In the genomic region with DNA sequence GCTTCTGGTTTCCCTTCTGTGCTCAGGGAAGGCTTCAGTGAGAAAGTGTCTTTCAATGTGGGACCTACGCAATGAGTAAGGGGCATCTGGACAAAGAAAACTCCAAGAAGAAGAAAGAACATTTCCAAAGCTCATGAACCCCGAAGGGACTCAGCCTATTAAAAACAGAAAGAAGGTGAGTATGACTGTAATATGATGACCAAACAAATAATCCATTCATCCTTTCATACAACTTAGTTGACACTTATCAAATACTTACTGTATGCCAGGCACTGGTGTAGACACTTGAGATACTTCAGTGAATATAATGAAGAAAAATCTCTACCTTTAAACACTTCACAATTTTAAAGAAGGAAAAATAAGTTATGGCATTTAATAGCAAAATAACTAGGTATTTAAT, we compare ENCODE assay signal across 34 cellular contexts.
"Had no signal": no experiment of that assay in that cellular context is flagged by ENCODE, and none has a peak within 500 bp of the region (broad histone marks: within the 10 kb centered on the region; RNA-seq: fewer than 3 reads in every experiment).

No MANE protein-coding gene starts in this region.

- H3K27ac ChIP-seq: adrenal gland, ascending aorta, body of pancreas, brain microvascular endothelial cell, breast epithelium, cardiac muscle cell had no signal

- H3K27me3 ChIP-seq: adrenal gland, ascending aorta, body of pancreas, brain microvascular endothelial cell, breast epithelium, cardiac muscle cell had no signal

- H3K4me1 ChIP-seq: adrenal gland, ascending aorta, body of pancreas, breast epithelium had no signal

- H3K36me3 ChIP-seq: adrenal gland, ascending aorta, brain microvascular endothelial cell, breast epithelium, cardiac muscle cell had no signal

- H3K4me3 ChIP-seq: adrenal gland, ascending aorta, body of pancreas, breast epithelium, cardiac muscle cell had no signal

- DNase-seq: activated effector memory CD4-positive, alpha-beta T cell treated with anti-CD3 and anti-CD28 coated beads, Interleukin-2, amount 50 U/mL, for 16 hours; activated effector memory CD4-positive, alpha-beta T cell treated with Interleukin-2 at 50 U/mL for 16 hours; activated gamma-delta T cell; activated gamma-delta T cell treated with Interleukin-2 at 50 U/mL for 16 hours; activated naive CD4-positive, alpha-beta T cell; activated naive CD4-positive, alpha-beta T cell treated with anti-CD3 and anti-CD28 coated beads for 36 hours; activated naive CD4-positive, alpha-beta T cell treated with anti-CD3 and anti-CD28 coated beads, Interleukin-2, amount 10 ng/mL, durations not matched to agents 7 days and 5 days; activated naive CD4-positive, alpha-beta T cell treated with anti-CD3 and anti-CD28 coated beads, Interleukin-2, amount 50 U/mL, for 16 hours; activated naive CD4-positive, alpha-beta T cell treated with Interleukin-2 at 50 U/mL for 16 hours; activated naive CD8-positive, alpha-beta T cell treated with anti-CD3 and anti-CD28 coated beads for 36 hours; activated naive CD8-positive, alpha-beta T cell treated with anti-CD3 and anti-CD28 coated beads, Interleukin-2, amount 10 ng/mL, durations not matched to agents 7 days and 5 days; activated naive CD8-positive, alpha-beta T cell treated with anti-CD3 and anti-CD28 coated beads, Interleukin-2, amount 50 U/mL, for 24 hours; activated T-cell treated with anti-CD3 and anti-CD28 coated beads, Interleukin-2, amount 50 U/mL, for 1 hour; activated T-cell treated with anti-CD3 and anti-CD28 coated beads, Interleukin-2, amount 50 U/mL, for 24 hours; activated T-cell treated with anti-CD3 and anti-CD28 coated beads, Interleukin-2, amount 50 U/mL, for 4 hours; activated T-cell treated with anti-CD3 and anti-CD28 coated beads, Interleukin-2, amount 50 U/mL, for 48 hours; activated T-cell treated with anti-CD3 and anti-CD28 coated beads, Interleukin-2, amount 50 U/mL, for 72 hours; adrenal gland; amniotic stem cell; amygdala; anterior cingulate cortex; aorta; body of pancreas; brain microvascular endothelial cell; caudate nucleus; central memory CD4-positive, alpha-beta T cell; cerebellar nuclear complex had no signal

- FAIRE-seq: astrocyte, bronchial epithelial cell had no signal

- H3K9me3 ChIP-seq: body of pancreas had no signal

- ATAC-seq: activated naive CD4-positive, alpha-beta T cell treated with anti-CD3 and anti-CD28 coated beads, Interleukin-2, amount 50 U/mL, for 72 hours; activated naive CD8-positive, alpha-beta T cell treated with anti-CD3 and anti-CD28 coated beads, Interleukin-2, amount 50 U/mL, for 24 hours; activated T-cell treated with anti-CD3 and anti-CD28 coated beads, Interleukin-2, amount 50 U/mL, for 4 hours; activated T-cell treated with anti-CD3 and anti-CD28 coated beads, Interleukin-2, amount 50 U/mL, for 72 hours; activated T-helper 17 cell treated with anti-CD3 and anti-CD28 coated beads, Interleukin-2, amount 50 U/mL, for 72 hours; body of pancreas had no signal
